Comparison of ENCODE assay signal across 8 cellular contexts in the genomic region with DNA sequence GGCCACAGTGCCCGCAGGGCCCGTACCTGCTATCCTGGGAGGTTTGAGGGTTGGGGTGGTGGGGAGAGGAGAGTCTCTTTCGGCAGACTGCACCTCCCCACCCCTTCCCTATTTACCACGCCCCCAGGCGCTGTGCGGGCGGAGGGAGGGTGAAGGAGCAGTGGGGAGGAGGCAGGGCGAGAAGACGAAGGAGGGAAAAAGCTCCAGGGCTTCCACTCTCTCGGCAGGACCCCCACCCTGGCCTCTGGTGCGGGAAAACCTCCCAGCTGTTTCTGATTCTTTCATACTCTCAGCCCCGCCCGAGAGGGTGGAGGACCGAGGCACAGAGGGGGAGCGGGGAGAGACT. TPM values are rescaled to one million over a fixed set of nuclear protein-coding genes. Genes with fewer than 3 reads are reported as not detected.
DNase-seq lines count a peak whose midpoint lies in the region; ATAC-seq, FAIRE-seq and TF ChIP-seq lines count a peak whose summit lies in the region.

No MANE protein-coding gene starts in this region.

- H3K27ac ChIP-seq in neural progenitor cell (no peak overlapping the region), small intestine (ENCODE audit: low read depth in 1 of 2, low read length in 1 of 2) (no peak overlapping the region)

- peaks cover 20 to 30% of the 10 kb centered on the region in 2 donors for H3K27me3 Mint-ChIP-seq in effector memory CD8-positive, alpha-beta T cell
- H3K27me3 Mint-ChIP-seq in neural progenitor cell (ENCODE audit: insufficient read depth, low read depth): peaks cover 17% of the 10 kb centered on the region

- H3K36me3 Mint-ChIP-seq in effector memory CD8-positive, alpha-beta T cell (ENCODE audit: insufficient read depth): no peaks in the 10 kb centered on the region
- H3K36me3 Mint-ChIP-seq in neural progenitor cell: peaks cover 8% of the 10 kb centered on the region

- DNase-seq in GM13977 (ENCODE audit: low spot score): peak; percentile 60
- peak in 3 of 5 experiments; percentile 4 to 11 (median 10) for DNase-seq in T-helper 2 cell
- peak; percentile 7 to 19 (median 18) for DNase-seq in effector memory CD8-positive, alpha-beta T cell
- peak; percentile 62 for DNase-seq in neural progenitor cell (ENCODE audit: low spot score)
- no peak for DNase-seq in NCI-H2081 (lab: John Stamatoyannopoulos, UW)
- no peak for DNase-seq in HT-29 (ENCODE audit: low spot score)
- no peak for DNase-seq in small intestine
- DNase-seq in hippocampal formation (lab: John Stamatoyannopoulos, UW): no peak

- 1% methylated on average over 14 to 15 of the region's 15 CpGs for WGBS in small intestine, 3 donors

- H3K9me3 ChIP-seq in neural progenitor cell (ENCODE audit: low read depth): no peaks in the 10 kb centered on the region
- H3K9me3 ChIP-seq in small intestine (ENCODE audit: control insufficient read depth, low read depth): no peaks in the 10 kb centered on the region

- H3K9ac ChIP-seq in neural progenitor cell: no peak overlapping the region

- peaks cover 2 to 5% of the 10 kb centered on the region in 2 donors for H3K4me1 Mint-ChIP-seq in effector memory CD8-positive, alpha-beta T cell (ENCODE audit: low read depth in 2 of 2)
- H3K4me1 Mint-ChIP-seq in neural progenitor cell: peaks cover 67% of the 10 kb centered on the region

- H3K27me3 ChIP-seq in neural progenitor cell: peaks cover 100% of the 10 kb centered on the region
- H3K27me3 ChIP-seq in small intestine (ENCODE audit: control insufficient read depth in 2 of 2, insufficient read depth in 2 of 2, low read length in 2 of 2): no peaks in the 10 kb centered on the region

- H3K27ac Mint-ChIP-seq in effector memory CD8-positive, alpha-beta T cell: no peak overlapping the region
- no peak overlapping the region for H3K27ac Mint-ChIP-seq in neural progenitor cell

- peak overlapping the region; percentile 93 for H3K4me2 ChIP-seq in neural progenitor cell

- FAIRE-seq in small intestine (lab: Jason Lieb, UNC): no peak

- peaks cover 30% of the 10 kb centered on the region for H3K4me1 ChIP-seq in neural progenitor cell
- H3K4me1 ChIP-seq in small intestine (ENCODE audit: control insufficient read depth in 2 of 2, insufficient read depth in 1 of 2, low read depth in 1 of 2, low read length in 1 of 2): no peaks in the 10 kb centered on the region

- no peak for TF ChIP-seq CTCF in GM13977 (IDR thresholded peaks at IDR 0.05; ENCODE audit: extremely low read depth, insufficient read depth, missing control alignments)
- TF ChIP-seq CTCF in neural progenitor cell (IDR thresholded peaks at IDR 0.05): no peak

- peaks cover 31% of the 10 kb centered on the region for H3F3A ChIP-seq in neural progenitor cell (ENCODE audit: low read depth)

- ATAC-seq in effector memory CD8-positive, alpha-beta T cell (replicated peaks): peak; percentile 20

- H3K4me3 ChIP-seq in neural progenitor cell (peak overlapping the region; percentile 60), small intestine (ENCODE audit: low read depth in 1 of 2, low read length in 2 of 2) (peak overlapping the region in 1 of 2 donors; percentile 52)

- no peaks in the 10 kb centered on the region for H4K20me1 ChIP-seq in neural progenitor cell (ENCODE audit: low read depth)

- peak overlapping the region; percentile 81 to 82 for H3K4me3 Mint-ChIP-seq in effector memory CD8-positive, alpha-beta T cell
- H3K4me3 Mint-ChIP-seq in neural progenitor cell: peak overlapping the region; percentile 88

- H2AFZ ChIP-seq in neural progenitor cell (replicated peaks): peak overlapping the region; percentile 96

- no peaks in the 10 kb centered on the region for H3K79me2 ChIP-seq in neural progenitor cell (ENCODE audit: low read depth)

- H3K36me3 ChIP-seq in neural progenitor cell (no peaks in the 10 kb centered on the region), small intestine (ENCODE audit: control insufficient read depth in 2 of 2, insufficient read depth in 2 of 2, low read length in 2 of 2) (no peaks in the 10 kb centered on the region)

- in situ Hi-C loops in GM13977 (cut with MboI; ENCODE audit: low pct_unique_long_range_greater_than_20kb, low sequenced_read_pairs, unreplicated experiment): no loop called here

- H3K9me3 Mint-ChIP-seq in effector memory CD8-positive, alpha-beta T cell: no peaks in the 10 kb centered on the region
- no peaks in the 10 kb centered on the region for H3K9me3 Mint-ChIP-seq in neural progenitor cell

RNA-seq across cellular contexts. Expression of a gene that starts 0.9 kb away (rescaled TPM):
- total RNA-seq in neural progenitor cell (ENCODE audit: low replicate concordance): 1.6 and 2.9 TPM in 2 replicates
- total RNA-seq in HT-29 (2014; rRNA removed; shearing (Covaris generic)): 0.28 and 1.0 TPM in 2 replicates
- polyA plus RNA-seq in small intestine: 1 to 10 TPM; 1.6 to 3.6 (median 3.6) TPM

Comparison
In these comparisons a context has a peak if more than half of its experiments do, and no peak if none do; other contexts are left out.
1. DNase-seq: peak in GM13977 (single experiment), T-helper 2 cell (3 of 5), effector memory CD8-positive, alpha-beta T cell (3 of 3) and neural progenitor cell (single experiment); none in NCI-H2081 (0 of 2), HT-29 (single experiment), small intestine (single experiment) and hippocampal formation (0 of 2).